8 cellular contexts compared by ENCODE assay signal in the genomic region with DNA sequence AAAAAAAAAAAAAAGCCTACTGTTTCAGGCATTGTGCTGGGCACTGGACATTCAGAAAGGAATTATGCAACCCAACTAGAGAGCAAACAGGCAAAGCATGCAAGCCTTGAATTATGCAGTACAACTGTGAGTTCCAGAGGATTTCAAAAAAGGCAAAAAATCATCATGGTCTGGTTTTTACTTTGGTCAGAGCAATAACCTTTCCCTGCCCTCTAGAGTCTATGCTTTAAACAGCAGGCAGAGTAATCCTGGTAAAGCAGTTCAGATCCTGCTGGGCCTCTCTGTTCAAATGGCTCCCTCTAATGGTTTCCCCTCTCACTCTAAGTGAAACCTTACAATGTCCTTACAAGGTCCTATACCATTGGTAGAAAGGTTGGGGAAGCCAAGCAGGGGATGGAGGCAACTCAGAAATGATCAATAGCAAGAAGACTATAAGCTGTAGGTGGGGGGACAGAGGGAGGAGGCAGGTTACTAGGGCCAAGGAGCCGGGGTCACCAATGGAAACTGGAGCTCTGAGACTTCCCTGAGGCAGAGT. TPM values are rescaled to one million over a fixed set of nuclear protein-coding genes. Genes with fewer than 3 reads are reported as not detected.
DNase-seq lines count a peak whose midpoint lies in the region; ATAC-seq and TF ChIP-seq lines count a peak whose summit lies in the region.

No MANE protein-coding gene starts in this region.

- no peaks in the 10 kb centered on the region for H3K9me2 ChIP-seq in OCI-LY7 (ENCODE audit: insufficient read depth, low read length)

- no peaks in the 10 kb centered on the region for H3K27me3 ChIP-seq in adrenal gland
- H3K27me3 ChIP-seq in heart right ventricle = no peaks in the 10 kb centered on the region

- peak overlapping the region; percentile 39; the same call in 1 of the 2 replicates for H2AFZ ChIP-seq in OCI-LY7 (ENCODE audit: low read length)

- no peaks in the 10 kb centered on the region for H4K20me1 ChIP-seq in OCI-LY7 (ENCODE audit: insufficient read depth, low read length)

- H3K9me3 ChIP-seq in OCI-LY7 (ENCODE audit: low read length) (no peaks in the 10 kb centered on the region), adrenal gland (replicated peaks in 1 of 3) (no peaks in the 10 kb centered on the region), heart right ventricle (no peaks in the 10 kb centered on the region)

- intact Hi-C loops in OCI-LY7 (cut with micrococcal nuclease; ENCODE audit: unreplicated experiment) (loop anchor here (1.0 to 5.0 kb wide), 3 partner anchors 40 to 217 kb away; a partner anchor contains a TSS), adrenal gland (cut with DNase I) (loop anchor here (2.0 to 5.0 kb wide), 2 partner anchors 37 to 40 kb away; no protein-coding TSS in a partner anchor), heart right ventricle (cut with DNase I) (loop anchor here (1.0 to 5.0 kb wide), 5 partner anchors 37 to 40 kb away; no protein-coding TSS in a partner anchor)

- H3K4me1 ChIP-seq in OCI-LY7 (ENCODE audit: insufficient read depth, low read length, poor library complexity, severe bottlenecking) = peaks cover 23% of the 10 kb centered on the region
- H3K4me1 ChIP-seq in adrenal gland (replicated peaks in 1 of 2) = peaks cover 4 to 9% of the 10 kb centered on the region in 2 donors
- peaks cover 2 to 42% (median 35%) of the 10 kb centered on the region in 9 donors for H3K4me1 ChIP-seq in heart right ventricle

- CTCF ChIA-PET in OCI-LY7 (lab: Charles Lee; ENCODE audit: unreplicated experiment) = interaction anchor here (2.8 kb wide), 1 partner anchor 41 kb away, joined by 21 read pairs; no protein-coding TSS in a partner anchor

- peak; percentile 15 to 55 (median 36) for ATAC-seq in heart right ventricle
- ATAC-seq in GM21717 (IDR thresholded peaks at IDR 0.05; ENCODE audit: unreplicated experiment) = no peak

- WGBS in adrenal gland, 4 donors = 10 to 53% (median 20%) methylated on average over 1 of the region's 1 CpG
- WGBS in heart right ventricle, 2 donors = 20 to 29% methylated on average over 1 of the region's 1 CpG

- H3K27ac ChIP-seq in OCI-LY7 (ENCODE audit: low read depth, low read length, poor library complexity, severe bottlenecking) = no peak overlapping the region
- peak overlapping the region in 1 of 5 donors; percentile 11 for H3K27ac ChIP-seq in adrenal gland
- H3K27ac ChIP-seq in heart right ventricle = no peak overlapping the region

- H3K36me3 ChIP-seq in OCI-LY7 (ENCODE audit: insufficient read depth, low read length) = no peaks in the 10 kb centered on the region
- no peaks in the 10 kb centered on the region for H3K36me3 ChIP-seq in adrenal gland (replicated peaks in 1 of 2)
- H3K36me3 ChIP-seq in heart right ventricle = no peaks in the 10 kb centered on the region

- H3K79me2 ChIP-seq in OCI-LY7 (ENCODE audit: insufficient read depth, low read depth, low read length) = peaks cover 4% of the 10 kb centered on the region

- DNase-seq in activated CD8-positive, alpha-beta memory T cell treated with anti-CD3 and anti-CD28 coated beads for 24 hours = peak; percentile 63
- DNase-seq in activated CD8-positive, alpha-beta memory T cell treated with anti-CD3 and anti-CD28 coated beads, Interleukin-2, amount 50 U/mL, for 48 hours = no peak
- DNase-seq in KG1 (lab: John Stamatoyannopoulos, UW) = peak; percentile 70
- peak; percentile 86 for DNase-seq in OCI-LY7 (ENCODE audit: low spot score)
- DNase-seq in adrenal gland = peak; percentile 61 to 78 (median 65)
- peak in 1 of 2 donors; percentile 64 for DNase-seq in heart right ventricle
- DNase-seq in retina = peak; percentile 74

- H3K4me3 ChIP-seq in OCI-LY7 (ENCODE audit: low read depth, low read length, poor library complexity, severe bottlenecking) (no peak overlapping the region), adrenal gland (no peak overlapping the region), heart right ventricle (no peak overlapping the region)

- no TSS peak for BruUV-seq in OCI-LY7 (replicated peaks; lab: Mats Ljungman, UMichigan)

- TF ChIP-seq CTCF in OCI-LY7 (conservative IDR thresholded peaks at IDR 0.05; ENCODE audit: low read length) (peak; percentile 96), adrenal gland (IDR thresholded peaks at IDR 0.05) (peak; percentile 65 to 99 (median 94)), heart right ventricle (IDR thresholded peaks at IDR 0.05) (peak; percentile 76 to 98 (median 85))

- no peak overlapping the region for H3K4me2 ChIP-seq in OCI-LY7 (ENCODE audit: low read length)

- POLR2A ChIA-PET in OCI-LY7 (lab: Charles Lee) = interaction anchor here (0.7 to 1.1 kb wide), 3 partner anchors 42 to 215 kb away, joined by 3 to 5 read pairs (median 3); no protein-coding TSS in a partner anchor

- TF ChIP-seq POLR2A in adrenal gland (IDR thresholded peaks at IDR 0.05) = no peak

RNA-seq across cellular contexts. Expression of a gene that starts 4.6 kb away (rescaled TPM):
- total RNA-seq in OCI-LY7 (2014; rRNA removed; shearing (Covaris generic)) = 61.9 and 65.9 TPM in 2 replicates
- 256 and 279 TPM in 2 replicates for total RNA-seq in OCI-LY7 (2022)
- total RNA-seq in adrenal gland = 100 to 1,000 TPM in 4 of 8 donors, 10 to 100 TPM in 4; 27.8 to 153 (median 103) TPM
- 100 to 1,000 TPM; 143 to 213 (median 199) TPM for polyA plus RNA-seq in adrenal gland
- 100 to 1,000 TPM; 102 to 158 (median 135) TPM for total RNA-seq in heart right ventricle
- polyA plus RNA-seq in heart right ventricle = 10 to 100 TPM; 56.1 to 72.2 TPM

RNA-seq across cellular contexts. Expression of a gene that starts 9.3 kb away (rescaled TPM):
- total RNA-seq in OCI-LY7 (2014; rRNA removed; shearing (Covaris generic)) = not detected in 2 replicates
- not detected in 2 replicates for total RNA-seq in OCI-LY7 (2022)
- total RNA-seq in adrenal gland = 10 to 100 TPM in 1 of 8 donors, 1 to 10 TPM in 7; 1.8 to 11.1 (median 5.2) TPM
- polyA plus RNA-seq in adrenal gland = 1 to 10 TPM in 2 of 3 donors, under 1 TPM in 1; 0.97 to 7.4 (median 4.3) TPM
- total RNA-seq in heart right ventricle = 1 to 10 TPM; 1.4 to 3.4 (median 1.9) TPM
- 1 to 10 TPM; 5.4 to 7.4 TPM for polyA plus RNA-seq in heart right ventricle

RNA-seq across cellular contexts. Expression of a gene that starts 44.0 kb away (rescaled TPM):
- not detected in 2 replicates for total RNA-seq in OCI-LY7 (2014; rRNA removed; shearing (Covaris generic))
- not detected in 2 replicates for total RNA-seq in OCI-LY7 (2022)
- under 1 TPM in 1 of 8 donors, not detected in 7; 0.83 TPM for total RNA-seq in adrenal gland
- polyA plus RNA-seq in adrenal gland = under 1 TPM in 2 of 3 donors, not detected in 1; 0.07 to 0.24 TPM
- not detected for total RNA-seq in heart right ventricle
- polyA plus RNA-seq in heart right ventricle = not detected

RNA-seq across cellular contexts. Expression of a gene that starts 51.7 kb away (rescaled TPM):
- total RNA-seq in OCI-LY7 (2014; rRNA removed; shearing (Covaris generic)) = not detected in 2 replicates
- total RNA-seq in OCI-LY7 (2022) (0.21 TPM in 1 of 2 replicates, not detected in the other), adrenal gland (under 1 TPM in 2 of 8 donors, not detected in 6; 0.08 to 0.22 TPM), heart right ventricle (under 1 TPM in 6 of 10 donors, not detected in 4; 0.09 to 0.89 (median 0.14) TPM)
- polyA plus RNA-seq in adrenal gland (under 1 TPM in 2 of 3 donors, not detected in 1; 0.08 to 0.10 TPM), heart right ventricle (under 1 TPM; 0.03 to 0.15 TPM)
